ENCODE assay signal across 16 cellular contexts in genomic region chr12:124374147-124374546, GRCh38.
DNase-seq lines count a peak whose midpoint lies in the region; ATAC-seq and TF ChIP-seq lines count a peak whose summit lies in the region.
"Had no signal": no experiment of that assay in that cellular context is flagged by ENCODE, and none has a peak within 500 bp of the region (broad histone marks: within the 10 kb centered on the region; RNA-seq: fewer than 3 reads in every experiment).

No MANE protein-coding gene starts in this region.

- peaks cover 7% of the 10 kb centered on the region for H3K36me3 ChIP-seq in Panc1 (ENCODE audit: control insufficient read depth, insufficient read depth, low read length)
- H3K36me3 ChIP-seq in mesenchymal stem cell (ENCODE audit: control insufficient read depth in 1 of 2, insufficient read depth in 2 of 2, low read depth in 1 of 2, low read length in 2 of 2): peaks cover 77 to 94% of the 10 kb centered on the region in 2 experiments
- H3K36me3 ChIP-seq in gastrocnemius medialis: peaks cover 0 to 22% of the 10 kb centered on the region in 2 donors

- H3K79me1 ChIP-seq in mesenchymal stem cell (replicated peaks; ENCODE audit: low read length, poor library complexity, severe bottlenecking): peaks cover 13% of the 10 kb centered on the region

- no peak for TF ChIP-seq POLR2A in gastrocnemius medialis (IDR thresholded peaks at IDR 0.05)

- POLR2A ChIA-PET in Panc1 (lab: Charles Lee): no interaction called here

- H3K9me3 ChIP-seq in Panc1 (ENCODE audit: control insufficient read depth, insufficient read depth, low read depth, low read length) (no peaks in the 10 kb centered on the region), mesenchymal stem cell (ENCODE audit: control insufficient read depth, low read length) (no peaks in the 10 kb centered on the region), gastrocnemius medialis (no peaks in the 10 kb centered on the region)
- H3K9me3 ChIP-seq: BE2C, Caco-2, HAP-1 had no signal

- no peak overlapping the region for H2AFZ ChIP-seq in mesenchymal stem cell (ENCODE audit: low read depth, low read length)

- H3K23ac ChIP-seq in mesenchymal stem cell (ENCODE audit: low read length in 2 of 2): no peak overlapping the region

- no peak overlapping the region for H2BK120ac ChIP-seq in mesenchymal stem cell (ENCODE audit: low read depth, low read length)

- H2AK5ac ChIP-seq in mesenchymal stem cell (ENCODE audit: low read length, severe bottlenecking): no peak overlapping the region

- H3K27ac ChIP-seq in Panc1 (ENCODE audit: low read length) (peak overlapping the region; percentile 39; the same call in 1 of the 2 replicates), VCaP (peak overlapping the region; percentile 15; the same call in 1 of the 2 replicates), mesenchymal stem cell (ENCODE audit: low read length, poor library complexity, severe bottlenecking) (peak overlapping the region; percentile 6), gastrocnemius medialis (peak overlapping the region; percentile 93 to 98 (median 96))

- no peak for DNase-seq in Panc1 (ENCODE audit: low read depth, low spot score)
- no peak for DNase-seq in mesenchymal stem cell
- no peak for DNase-seq in gastrocnemius medialis
- no peak for DNase-seq in NCI-H2196 treated with DMSO at 0.1 percent for 48 hours (lab: John Stamatoyannopoulos, UW; ENCODE audit: unreplicated experiment)
- DNase-seq in NCI-H2107 (lab: John Stamatoyannopoulos, UW): no peak
- DNase-seq: ACHN; BE2C; C1 segment of cervical spinal cord; Caco-2; CD4-positive, CD25-positive, alpha-beta regulatory T cell; CD8-positive, alpha-beta memory T cell; GDM1 had no signal

- in situ Hi-C loops in Panc1 (cut with HindIII; ENCODE audit: low pct_unique_long_range_greater_than_20kb, low sequenced_read_pairs): no loop called here
- in situ Hi-C loops in gastrocnemius medialis (cut with MboI; ENCODE audit: low sequenced_read_pairs in 4 of 4): loop anchor here in 3 of 4 donors (25.0 kb wide), 2 partner anchors 88 to 388 kb away; no protein-coding TSS in a partner anchor

- WGBS in mesenchymal stem cell: 98% methylated on average over 17 of the region's 17 CpGs

- no TSS peak for BruUV-seq in Panc1 (replicated peaks; lab: Mats Ljungman, UMichigan)

- H2BK15ac ChIP-seq in mesenchymal stem cell (ENCODE audit: low read depth, poor library complexity, severe bottlenecking): no peak overlapping the region

- H3K4me3 ChIP-seq in Panc1 (ENCODE audit: low read depth in 2 of 2, low read length in 2 of 2): no peak overlapping the region
- no peak overlapping the region for H3K4me3 ChIP-seq in mesenchymal stem cell (ENCODE audit: insufficient read depth in 1 of 2, low read depth in 1 of 2, low read length in 2 of 2)
- no peak overlapping the region for H3K4me3 ChIP-seq in gastrocnemius medialis
- H3K4me3 ChIP-seq: HAP-1 had no signal

- H3K4ac ChIP-seq in mesenchymal stem cell (ENCODE audit: low read depth in 1 of 2, low read length in 2 of 2): no peak overlapping the region

- intact Hi-C loops in Panc1 (cut with micrococcal nuclease; ENCODE audit: unreplicated experiment) (no loop called here), gastrocnemius medialis (cut with DNase I; ENCODE audit: low total_unique reads) (no loop called here)

- no peak overlapping the region for H4K91ac ChIP-seq in mesenchymal stem cell (ENCODE audit: low read length)

- no peak overlapping the region for H2BK12ac ChIP-seq in mesenchymal stem cell (ENCODE audit: low read length in 2 of 2)

- H2BK5ac ChIP-seq in mesenchymal stem cell (ENCODE audit: low read depth, low read length, poor library complexity, severe bottlenecking): no peak overlapping the region

- peak overlapping the region in 1 of 2 experiments; percentile 22 for H3K14ac ChIP-seq in mesenchymal stem cell (ENCODE audit: low read length in 2 of 2)

- H3K4me2 ChIP-seq in mesenchymal stem cell (ENCODE audit: low read length, poor library complexity, severe bottlenecking): no peak overlapping the region

- CTCF ChIA-PET in Panc1 (lab: Charles Lee): no interaction called here

- no peak for TF ChIP-seq CTCF in Panc1 (IDR thresholded peaks at IDR 0.05)
- TF ChIP-seq CTCF in VCaP (conservative IDR thresholded peaks at IDR 0.05): no peak
- no peak for TF ChIP-seq CTCF in gastrocnemius medialis (IDR thresholded peaks at IDR 0.05 in 4 of 5, conservative IDR thresholded peaks at IDR 0.05 in 1 of 5)

- H3K4me1 ChIP-seq in Panc1 (ENCODE audit: control insufficient read depth, insufficient read depth, low read length) (peaks cover 54% of the 10 kb centered on the region), mesenchymal stem cell (ENCODE audit: control insufficient read depth, insufficient read depth, low read depth, low read length) (peaks cover 51% of the 10 kb centered on the region), gastrocnemius medialis (peaks cover 46 to 56% of the 10 kb centered on the region in 2 donors)
- H3K4me1 ChIP-seq: Caco-2, HAP-1 had no signal

- peak overlapping the region in 1 of 2 experiments; percentile 19 for H3K18ac ChIP-seq in mesenchymal stem cell (ENCODE audit: low read depth in 1 of 2, low read length in 2 of 2)

- no peak overlapping the region for H3K9ac ChIP-seq in mesenchymal stem cell (ENCODE audit: low read length)

- ATAC-seq in Panc1 (no peak), gastrocnemius medialis (no peak), GM21528 (IDR thresholded peaks at IDR 0.05; ENCODE audit: low FRiP score, unreplicated experiment) (no peak), HG03045 (IDR thresholded peaks at IDR 0.05; ENCODE audit: unreplicated experiment) (no peak)

- H3K27me3 ChIP-seq in Panc1 (ENCODE audit: control insufficient read depth, insufficient read depth, low read length) (no peaks in the 10 kb centered on the region), mesenchymal stem cell (ENCODE audit: control insufficient read depth in 1 of 2, insufficient read depth in 1 of 2, low read length in 2 of 2) (no peaks in the 10 kb centered on the region), gastrocnemius medialis (no peaks in the 10 kb centered on the region)
- H3K27me3 ChIP-seq: BE2C had no signal

- H4K8ac ChIP-seq in mesenchymal stem cell (ENCODE audit: low read length): no peak overlapping the region

Comparison
In these comparisons a context has a peak if more than half of its experiments do, and no peak if none do; other contexts are left out.
1. H3K27ac ChIP-seq: peak in every context shown above with its lines; median percentile 96 in gastrocnemius medialis; 39 in Panc1; 15 in VCaP; 6 in mesenchymal stem cell.